ENCODE assay signal across 8 cellular contexts in genomic region chr4:25144870-25145481, GRCh38. TPM values are rescaled to one million over a fixed set of nuclear protein-coding genes. Genes with fewer than 3 reads are reported as not detected.
A peak's percentile ranks its signal among the peaks of the same experiment; 100 is the strongest.
DNase-seq lines count a peak whose midpoint lies in the region; ATAC-seq, FAIRE-seq and TF ChIP-seq lines count a peak whose summit lies in the region.

No MANE protein-coding gene starts in this region.

- TF ChIP-seq CTCF in BE2C (IDR thresholded peaks at IDR 0.05; ENCODE audit: low read depth, low read length), result peak; percentile 67
- peak; percentile 38 for TF ChIP-seq CTCF in GM20000 (IDR thresholded peaks at IDR 0.05; ENCODE audit: extremely low read depth, missing control alignments)

- H3K4me1 ChIP-seq in BE2C, result no peaks in the 10 kb centered on the region

- H3K27me3 ChIP-seq in BE2C, result no peaks in the 10 kb centered on the region

- FAIRE-seq in frontal cortex (lab: Jason Lieb, UNC), result peak; percentile 80
- no peak for FAIRE-seq in urothelium cell line (lab: Jason Lieb, UNC)

- no peaks in the 10 kb centered on the region for H3K9me3 ChIP-seq in BE2C

- H3K4me3 ChIP-seq in BE2C (ENCODE audit: low read depth, low read length), result no peak overlapping the region

- ATAC-seq in GM19351 (IDR thresholded peaks at IDR 0.05; ENCODE audit: unreplicated experiment) (no peak), HG03354 (IDR thresholded peaks at IDR 0.05; ENCODE audit: poor library complexity, severe bottlenecking, unreplicated experiment) (no peak)

- no peaks in the 10 kb centered on the region for H3K36me3 ChIP-seq in BE2C

- DNase-seq in BE2C (no peak), GM20000 (ENCODE audit: low spot score) (peak; percentile 21), RKO (ENCODE audit: low spot score) (peak; percentile 50), frontal cortex (ENCODE audit: low spot score in 2 of 2) (peak in 1 of 2 donors; percentile 36), urothelium cell line (ENCODE audit: low spot score) (peak; percentile 8), putamen (ENCODE audit: low spot score) (no peak)

RNA-seq across cellular contexts. Expression of gene SEPSECS, which starts 15.3 kb away (rescaled TPM):
- 3.6 TPM for polyA plus RNA-seq in BE2C (2012; ENCODE audit: insufficient read depth, insufficient read length, low read depth)
- total RNA-seq in frontal cortex, result 13.0 TPM

Comparison
In these comparisons a context has a peak if more than half of its experiments do, and no peak if none do; other contexts are left out.
1. DNase-seq: peak in GM20000 (single experiment), RKO (single experiment) and urothelium cell line (single experiment); none in BE2C (single experiment) and putamen (single experiment).